Comparison of ENCODE assay signal across 20 cellular contexts in the genomic region with DNA sequence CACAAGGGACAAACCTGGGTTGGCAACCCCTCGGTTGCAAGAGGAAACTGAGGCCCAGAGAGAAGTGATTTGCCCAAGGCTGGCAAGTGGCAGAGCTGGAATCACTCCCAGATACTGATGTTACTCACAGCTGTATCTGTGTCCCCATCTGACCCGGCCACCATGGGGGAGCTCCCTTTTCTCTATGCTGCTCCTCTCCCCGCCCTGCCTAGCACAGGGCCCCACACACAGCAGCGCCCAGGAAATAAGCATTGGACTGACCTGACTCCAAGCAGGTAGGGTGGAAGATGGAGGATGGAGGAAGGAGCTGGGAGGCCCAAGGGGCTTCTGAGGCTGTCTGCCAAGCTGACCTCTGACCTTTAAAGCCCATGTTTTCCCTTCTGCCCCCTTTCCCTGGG. TPM values are rescaled to one million over a fixed set of nuclear protein-coding genes. Genes with fewer than 3 reads are reported as not detected.
DNase-seq lines count a peak whose midpoint lies in the region; ATAC-seq lines count a peak whose summit lies in the region.
"Had no signal": no experiment of that assay in that cellular context is flagged by ENCODE, and none has a peak within 500 bp of the region (broad histone marks: within the 10 kb centered on the region; RNA-seq: fewer than 3 reads in every experiment).

No MANE protein-coding gene starts in this region.

- H3K4me3 ChIP-seq in GM23248 = no peak overlapping the region
- H3K4me3 ChIP-seq in mesenchymal stem cell (ENCODE audit: insufficient read depth in 1 of 2, low read depth in 1 of 2, low read length in 2 of 2) = no peak overlapping the region
- H3K4me3 ChIP-seq: body of pancreas, left ventricle myocardium inferior, ovary had no signal

- ATAC-seq in T-helper 17 cell = no peak
- no peak for ATAC-seq in HG02852 (IDR thresholded peaks at IDR 0.05; ENCODE audit: unreplicated experiment)

- H3K18ac ChIP-seq in mesenchymal stem cell (ENCODE audit: low read depth in 1 of 2, low read length in 2 of 2) = no peak overlapping the region

- H4K8ac ChIP-seq in mesenchymal stem cell (ENCODE audit: low read length) = no peak overlapping the region

- H3K36me3 ChIP-seq in GM23248 (ENCODE audit: low read depth) (no peaks in the 10 kb centered on the region), mesenchymal stem cell (ENCODE audit: control insufficient read depth in 1 of 2, insufficient read depth in 2 of 2, low read depth in 1 of 2, low read length in 2 of 2) (no peaks in the 10 kb centered on the region)
- H3K36me3 ChIP-seq: left ventricle myocardium inferior, ovary had no signal

- no peaks in the 10 kb centered on the region for H3K36me3 Mint-ChIP-seq in T-helper 17 cell (ENCODE audit: low read depth)
- H3K36me3 Mint-ChIP-seq: activated naive CD4-positive, alpha-beta T cell treated with anti-CD3 and anti-CD28 coated beads, Interleukin-2, amount 50 U/mL, for 72 hours; T-cell had no signal

- no peak overlapping the region for H3K23ac ChIP-seq in mesenchymal stem cell (ENCODE audit: low read length in 2 of 2)

- WGBS in GM23248 (ENCODE audit: low coverage in 1 of 2, low lambda C conversion rate in 2 of 2, missing lambda C conversion rate in 2 of 2), 2 experiments = 68% methylated on average over 4 of the region's 4 CpGs
- WGBS in mesenchymal stem cell = 100% methylated on average over 2 of the region's 4 CpGs

- H3F3A ChIP-seq in GM23248 (ENCODE audit: insufficient read depth) = no peaks in the 10 kb centered on the region; the same call in 1 of the 2 replicates

- DNase-seq in GM23248 (peak; percentile 54), T-helper 17 cell (no peak), mesenchymal stem cell (no peak), NCI-H69 (lab: John Stamatoyannopoulos, UW) (no peak)
- no peak for DNase-seq in stimulated activated CD4-positive, alpha-beta T cell treated with anti-CD3 and anti-CD28 coated beads, Interleukin-2, amount 100 ng/mL, for 24 hours
- DNase-seq: activated T-cell treated with anti-CD3 and anti-CD28 coated beads, Interleukin-2, amount 50 U/mL, for 48 hours; CD8-positive, alpha-beta memory T cell; erythroblast; left ventricle myocardium inferior; NCI-H2227 treated with DMSO at 0.1 percent for 48 hours; ovary; Right ventricle myocardium superior; stimulated activated CD4-positive, alpha-beta T cell treated with anti-CD3 and anti-CD28 coated beads, Interleukin-4, amount 100 ng/mL, for 1 hour had no signal

- peak overlapping the region; percentile 34 for H4K91ac ChIP-seq in mesenchymal stem cell (ENCODE audit: low read length)

- no peaks in the 10 kb centered on the region for H3K79me1 ChIP-seq in mesenchymal stem cell (replicated peaks; ENCODE audit: low read length, poor library complexity, severe bottlenecking)

- no peak overlapping the region for H2BK120ac ChIP-seq in mesenchymal stem cell (ENCODE audit: low read depth, low read length)

- H4K20me1 ChIP-seq in GM23248 (ENCODE audit: insufficient read depth) = no peaks in the 10 kb centered on the region

- H3K4me3 Mint-ChIP-seq in T-helper 17 cell = peak overlapping the region; percentile 69

- no peak overlapping the region for H2AK5ac ChIP-seq in mesenchymal stem cell (ENCODE audit: low read length, severe bottlenecking)

- H3K4ac ChIP-seq in mesenchymal stem cell (ENCODE audit: low read depth in 1 of 2, low read length in 2 of 2) = no peak overlapping the region

- H3K27me3 ChIP-seq in GM23248 (replicated peaks; ENCODE audit: insufficient read depth) (no peaks in the 10 kb centered on the region), mesenchymal stem cell (ENCODE audit: control insufficient read depth in 1 of 2, insufficient read depth in 1 of 2, low read length in 2 of 2) (peaks cover 0 to 2% of the 10 kb centered on the region in 2 experiments)
- H3K27me3 ChIP-seq: body of pancreas, ovary had no signal

- H2AFZ ChIP-seq in GM23248 = no peak overlapping the region
- H2AFZ ChIP-seq in mesenchymal stem cell (ENCODE audit: low read depth, low read length) = no peak overlapping the region

- no peak overlapping the region for H2BK15ac ChIP-seq in mesenchymal stem cell (ENCODE audit: low read depth, poor library complexity, severe bottlenecking)

- H3K27ac ChIP-seq in GM23248 (no peak overlapping the region), mesenchymal stem cell (ENCODE audit: low read length, poor library complexity, severe bottlenecking) (no peak overlapping the region)
- H3K27ac ChIP-seq: left ventricle myocardium inferior, ovary had no signal

- H2BK12ac ChIP-seq in mesenchymal stem cell (ENCODE audit: low read length in 2 of 2) = peak overlapping the region in 1 of 2 experiments; percentile 35

- H3K9me2 ChIP-seq in GM23248 (ENCODE audit: insufficient read depth) = no peaks in the 10 kb centered on the region

- H3K27ac Mint-ChIP-seq in T-helper 17 cell = no peak overlapping the region
- H3K27ac Mint-ChIP-seq: activated naive CD4-positive, alpha-beta T cell treated with anti-CD3 and anti-CD28 coated beads, Interleukin-2, amount 50 U/mL, for 72 hours; T-cell had no signal

- H3K4me1 ChIP-seq in GM23248 (ENCODE audit: insufficient read depth) = peaks cover 18% of the 10 kb centered on the region
- peaks cover 16% of the 10 kb centered on the region for H3K4me1 ChIP-seq in mesenchymal stem cell (ENCODE audit: control insufficient read depth, insufficient read depth, low read depth, low read length)

- no peak overlapping the region for H2BK5ac ChIP-seq in mesenchymal stem cell (ENCODE audit: low read depth, low read length, poor library complexity, severe bottlenecking)

- H3K79me2 ChIP-seq in GM23248 (ENCODE audit: insufficient read depth) = peaks cover 19% of the 10 kb centered on the region

- in situ Hi-C loops in GM23248 (cut with MboI) = no loop called here

- peaks cover 14% of the 10 kb centered on the region for H3K4me1 Mint-ChIP-seq in T-helper 17 cell

- no peak overlapping the region for H3K4me2 ChIP-seq in GM23248 (ENCODE audit: unreplicated experiment)
- no peak overlapping the region for H3K4me2 ChIP-seq in mesenchymal stem cell (ENCODE audit: low read length, poor library complexity, severe bottlenecking)

- H3K14ac ChIP-seq in mesenchymal stem cell (ENCODE audit: low read length in 2 of 2) = no peak overlapping the region

- no peak overlapping the region for H3K9ac ChIP-seq in GM23248
- H3K9ac ChIP-seq in mesenchymal stem cell (ENCODE audit: low read length) = no peak overlapping the region

- peaks cover 37% of the 10 kb centered on the region for H3K27me3 Mint-ChIP-seq in T-helper 17 cell

- H3K9me3 ChIP-seq in GM23248 (ENCODE audit: low read depth) (no peaks in the 10 kb centered on the region), T-helper 17 cell (ENCODE audit: control insufficient read depth, low read length, poor library complexity, severe bottlenecking) (no peaks in the 10 kb centered on the region), mesenchymal stem cell (ENCODE audit: control insufficient read depth, low read length) (no peaks in the 10 kb centered on the region)
- H3K9me3 ChIP-seq: body of pancreas, left ventricle myocardium inferior, ovary had no signal

RNA-seq across cellular contexts. Expression of a gene that starts 3.0 kb away (rescaled TPM):
- total RNA-seq in GM23248 (2014; rRNA removed; shearing (Covaris generic)) = 59.6 and 69.9 TPM in 2 replicates
- polyA plus RNA-seq in GM23248 (2016; fragmentation: Nextera tagmentation; extraction: Ambion mirVana) = 63.3 and 67.3 TPM in 2 replicates
- total RNA-seq in T-helper 17 cell = under 1 TPM in 1 of 2 donors, not detected in 1; 0.21 TPM
- polyA plus RNA-seq in mesenchymal stem cell (2013, experiment 1 of 2) = 112 TPM
- polyA plus RNA-seq in mesenchymal stem cell (2013, experiment 2 of 2) = 108 TPM
- total RNA-seq: CD8-positive, alpha-beta memory T cell had no signal
- polyA plus RNA-seq: CD8-positive, alpha-beta memory T cell had no signal

RNA-seq across cellular contexts. Expression of a gene that starts 13.3 kb away (rescaled TPM):
- total RNA-seq in GM23248 (2014; rRNA removed; shearing (Covaris generic)) = not detected in 2 replicates
- not detected in 2 replicates for polyA plus RNA-seq in GM23248 (2016; fragmentation: Nextera tagmentation; extraction: Ambion mirVana)
- not detected for total RNA-seq in T-helper 17 cell
- polyA plus RNA-seq in mesenchymal stem cell (2013, experiment 1 of 2) = not detected
- polyA plus RNA-seq in mesenchymal stem cell (2013, experiment 2 of 2) = not detected
- total RNA-seq: activated naive CD4-positive, alpha-beta T cell treated with anti-CD3 and anti-CD28 coated beads, Interleukin-2, amount 50 U/mL, for 72 hours; body of pancreas; CD8-positive, alpha-beta memory T cell; Daoy; glomerular endothelial cell; HT-29; left ventricle myocardium inferior; ovary; Right ventricle myocardium superior; T-cell had no signal
- polyA plus RNA-seq: CD8-positive, alpha-beta memory T cell; ovary had no signal

RNA-seq across cellular contexts. Expression of a gene that starts 19.6 kb away (rescaled TPM):
- total RNA-seq in GM23248 (2014; rRNA removed; shearing (Covaris generic)) = 0.13 and 0.54 TPM in 2 replicates
- 0.20 and 0.29 TPM in 2 replicates for polyA plus RNA-seq in GM23248 (2016; fragmentation: Nextera tagmentation; extraction: Ambion mirVana)
- 1 to 10 TPM; 1.5 to 1.9 TPM for total RNA-seq in T-helper 17 cell
- polyA plus RNA-seq in mesenchymal stem cell (2013, experiment 1 of 2) = 0.32 TPM
- polyA plus RNA-seq in mesenchymal stem cell (2013, experiment 2 of 2) = 0.27 TPM
- total RNA-seq: HT-29 had no signal

RNA-seq across cellular contexts. Expression of a gene that starts 51.8 kb away (rescaled TPM):
- total RNA-seq in GM23248 (2014; rRNA removed; shearing (Covaris generic)) = 0.32 and 0.51 TPM in 2 replicates
- polyA plus RNA-seq in GM23248 (2016; fragmentation: Nextera tagmentation; extraction: Ambion mirVana) = 0.60 and 0.65 TPM in 2 replicates
- total RNA-seq in T-helper 17 cell = under 1 TPM; 0.65 to 0.81 TPM
- 1.9 TPM for polyA plus RNA-seq in mesenchymal stem cell (2013, experiment 1 of 2)
- 2.1 TPM for polyA plus RNA-seq in mesenchymal stem cell (2013, experiment 2 of 2)

Comparison
In these comparisons a context has a peak if more than half of its experiments do, and no peak if none do; other contexts are left out.
1. RNA of a gene that starts 3.0 kb away (total RNA-seq): 59.6 to 69.9 TPM in GM23248; 0.21 TPM in T-helper 17 cell; every median in the first group is over 10 times any median in the second.